ENCODE assay signal across 12 cellular contexts in the genomic region with DNA sequence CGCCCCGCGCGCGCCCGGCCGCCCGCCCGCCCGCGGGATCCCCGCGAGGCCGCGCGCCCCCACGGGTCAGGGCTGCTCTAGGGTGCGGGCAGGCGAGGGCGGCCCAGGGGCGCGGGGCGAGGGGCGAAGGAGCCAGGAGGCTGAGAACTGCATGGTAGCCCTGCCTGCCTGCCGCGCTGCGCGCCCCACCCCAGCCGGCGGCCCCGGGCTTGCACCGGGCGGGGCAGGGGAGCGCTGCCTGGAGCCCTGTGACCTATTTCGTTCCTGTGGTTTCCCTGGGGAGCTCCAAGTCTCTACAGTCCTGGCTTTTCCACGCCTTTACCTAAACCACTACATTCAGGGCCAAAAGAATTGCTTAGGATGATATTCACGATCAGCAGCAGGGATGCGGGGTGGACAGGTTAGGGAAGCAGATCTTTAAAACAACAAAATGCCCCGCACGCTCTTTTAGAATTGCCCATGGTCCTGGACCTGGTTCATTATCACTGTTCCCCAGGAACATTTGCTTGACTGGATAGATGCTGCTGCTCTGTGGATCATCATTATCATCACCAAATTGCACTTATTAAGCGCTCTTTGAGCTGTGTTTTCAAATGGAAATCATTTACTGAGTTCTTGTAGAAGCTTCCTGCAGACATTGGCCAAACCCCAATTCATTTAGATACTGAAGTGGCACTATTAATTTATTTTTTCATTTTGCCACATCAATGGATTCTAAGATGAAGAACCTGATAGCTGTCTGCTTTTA. TPM values are rescaled to one million over a fixed set of nuclear protein-coding genes. Genes with fewer than 3 reads are reported as not detected.
DNase-seq lines count a peak whose midpoint lies in the region; ATAC-seq and TF ChIP-seq lines count a peak whose summit lies in the region.
"Had no signal": no experiment of that assay in that cellular context is flagged by ENCODE, and none has a peak within 500 bp of the region (broad histone marks: within the 10 kb centered on the region; RNA-seq: fewer than 3 reads in every experiment).

No MANE protein-coding gene starts in this region.

- H3K4me3 Mint-ChIP-seq in activated T-cell treated with anti-CD3 and anti-CD28 coated beads, Interleukin-2, amount 50 U/mL, for 4 hours: no peak overlapping the region
- H3K4me3 Mint-ChIP-seq in activated B cell treated with CpG ODN at 0.5 μM for 24 hours: peak overlapping the region; percentile 56
- peak overlapping the region; percentile 32 to 42 for H3K4me3 Mint-ChIP-seq in stimulated activated naive CD8-positive, alpha-beta T cell treated with anti-CD3 and anti-CD28 coated beads, Interleukin-15, amount 100 ng/mL, for 72 hours

- DNase-seq in activated T-cell treated with anti-CD3 and anti-CD28 coated beads, Interleukin-2, amount 50 U/mL, for 4 hours: no peak
- no peak for DNase-seq in activated T-cell treated with anti-CD3 and anti-CD28 coated beads, Interleukin-2, amount 50 U/mL, for 1 hour
- DNase-seq in activated B cell treated with CpG ODN at 0.5 μM for 24 hours (no peak), NCI-H2196 treated with DMSO at 0.1 percent for 48 hours (lab: John Stamatoyannopoulos, UW; ENCODE audit: unreplicated experiment) (no peak), SKM-1 (lab: John Stamatoyannopoulos, UW; ENCODE audit: unreplicated experiment) (no peak)
- DNase-seq in stimulated activated naive CD8-positive, alpha-beta T cell treated with anti-CD3 and anti-CD28 coated beads, Interleukin-15, amount 100 ng/mL, for 72 hours: no peak
- DNase-seq: activated CD4-positive, alpha-beta T cell treated with anti-CD3 and anti-CD28 coated beads for 4 hours; AML-193; brain microvascular endothelial cell had no signal

- H3K27me3 ChIP-seq in iPS-15b (ENCODE audit: control insufficient read depth, insufficient read depth, low read length): peaks cover 64% of the 10 kb centered on the region

- no peaks in the 10 kb centered on the region for H3K36me3 Mint-ChIP-seq in activated T-cell treated with anti-CD3 and anti-CD28 coated beads, Interleukin-2, amount 50 U/mL, for 4 hours (ENCODE audit: insufficient read depth)
- no peaks in the 10 kb centered on the region for H3K36me3 Mint-ChIP-seq in activated B cell treated with CpG ODN at 0.5 μM for 24 hours (ENCODE audit: low read depth)

- H3K27ac Mint-ChIP-seq in activated B cell treated with CpG ODN at 0.5 μM for 24 hours: no peak overlapping the region
- no peak overlapping the region for H3K27ac Mint-ChIP-seq in stimulated activated naive CD8-positive, alpha-beta T cell treated with anti-CD3 and anti-CD28 coated beads, Interleukin-15, amount 100 ng/mL, for 72 hours

- no peak for TF ChIP-seq CTCF in activated B cell treated with CpG ODN at 0.5 μM for 24 hours (IDR thresholded peaks at IDR 0.05)

- no peaks in the 10 kb centered on the region for H3K9me3 ChIP-seq in iPS-15b (ENCODE audit: control insufficient read depth, insufficient read depth, low read length)

- no peaks in the 10 kb centered on the region for H3K36me3 ChIP-seq in iPS-15b (ENCODE audit: control insufficient read depth, insufficient read depth, low read length)
- H3K36me3 ChIP-seq: brain microvascular endothelial cell had no signal

- intact Hi-C loops in activated B cell treated with CpG ODN at 0.5 μM for 24 hours (cut with micrococcal nuclease): no loop called here

- POLR2A ChIA-PET in activated B cell treated with CpG ODN at 0.5 μM for 24 hours (lab: Charles Lee): no interaction called here

- peak; percentile 51 to 67 for ATAC-seq in activated T-cell treated with anti-CD3 and anti-CD28 coated beads, Interleukin-2, amount 50 U/mL, for 4 hours
- ATAC-seq in activated B cell treated with CpG ODN at 0.5 μM for 24 hours (ENCODE audit: low read depth) (no peak), GM18870 (IDR thresholded peaks at IDR 0.05; ENCODE audit: unreplicated experiment) (no peak)
- peak; percentile 64 for ATAC-seq in stimulated activated naive CD8-positive, alpha-beta T cell treated with anti-CD3 and anti-CD28 coated beads, Interleukin-15, amount 100 ng/mL, for 72 hours

- no peaks in the 10 kb centered on the region for H3K9me3 Mint-ChIP-seq in activated T-cell treated with anti-CD3 and anti-CD28 coated beads, Interleukin-2, amount 50 U/mL, for 4 hours
- H3K9me3 Mint-ChIP-seq in activated B cell treated with CpG ODN at 0.5 μM for 24 hours: no peaks in the 10 kb centered on the region
- H3K9me3 Mint-ChIP-seq in stimulated activated naive CD8-positive, alpha-beta T cell treated with anti-CD3 and anti-CD28 coated beads, Interleukin-15, amount 100 ng/mL, for 72 hours: no peaks in the 10 kb centered on the region

- H3K4me3 ChIP-seq in iPS-15b (ENCODE audit: low read depth, low read length): peak overlapping the region; percentile 36

- CTCF ChIA-PET in activated B cell treated with CpG ODN at 0.5 μM for 24 hours (lab: Charles Lee): no interaction called here

- H3K4me1 ChIP-seq in iPS-15b (ENCODE audit: control insufficient read depth, insufficient read depth, low read length): no peaks in the 10 kb centered on the region
- H3K4me1 ChIP-seq: parathyroid adenoma had no signal

- peaks cover 52% of the 10 kb centered on the region for H3K27me3 Mint-ChIP-seq in activated T-cell treated with anti-CD3 and anti-CD28 coated beads, Interleukin-2, amount 50 U/mL, for 4 hours (ENCODE audit: low read depth)
- peaks cover 66% of the 10 kb centered on the region for H3K27me3 Mint-ChIP-seq in activated B cell treated with CpG ODN at 0.5 μM for 24 hours
- H3K27me3 Mint-ChIP-seq in stimulated activated naive CD8-positive, alpha-beta T cell treated with anti-CD3 and anti-CD28 coated beads, Interleukin-15, amount 100 ng/mL, for 72 hours: peaks cover 63% of the 10 kb centered on the region

- H3K4me1 Mint-ChIP-seq in activated T-cell treated with anti-CD3 and anti-CD28 coated beads, Interleukin-2, amount 50 U/mL, for 4 hours (ENCODE audit: low read depth): peaks cover 7% of the 10 kb centered on the region
- peaks cover 19% of the 10 kb centered on the region for H3K4me1 Mint-ChIP-seq in activated B cell treated with CpG ODN at 0.5 μM for 24 hours
- H3K4me1 Mint-ChIP-seq in stimulated activated naive CD8-positive, alpha-beta T cell treated with anti-CD3 and anti-CD28 coated beads, Interleukin-15, amount 100 ng/mL, for 72 hours: peaks cover 13% of the 10 kb centered on the region

- H3K9ac ChIP-seq in iPS-15b (ENCODE audit: low read depth, low read length): peak overlapping the region; percentile 8
- H3K9ac ChIP-seq: parathyroid adenoma had no signal

RNA-seq across cellular contexts. Expression of a gene that starts 0.4 kb away (rescaled TPM):
- not detected for total RNA-seq in activated T-cell treated with anti-CD3 and anti-CD28 coated beads, Interleukin-2, amount 50 U/mL, for 4 hours
- total RNA-seq in activated B cell treated with CpG ODN at 0.5 μM for 24 hours: not detected in 2 replicates

Comparison
In these comparisons a context has a peak if more than half of its experiments do, and no peak if none do; other contexts are left out.
1. ATAC-seq: peak in activated T-cell treated with anti-CD3 and anti-CD28 coated beads, Interleukin-2, amount 50 U/mL, for 4 hours (2 of 2) and stimulated activated naive CD8-positive, alpha-beta T cell treated with anti-CD3 and anti-CD28 coated beads, Interleukin-15, amount 100 ng/mL, for 72 hours (single experiment); none in activated B cell treated with CpG ODN at 0.5 μM for 24 hours (single experiment) and GM18870 (single experiment).